10 cellular contexts compared by ENCODE assay signal in the genomic region with DNA sequence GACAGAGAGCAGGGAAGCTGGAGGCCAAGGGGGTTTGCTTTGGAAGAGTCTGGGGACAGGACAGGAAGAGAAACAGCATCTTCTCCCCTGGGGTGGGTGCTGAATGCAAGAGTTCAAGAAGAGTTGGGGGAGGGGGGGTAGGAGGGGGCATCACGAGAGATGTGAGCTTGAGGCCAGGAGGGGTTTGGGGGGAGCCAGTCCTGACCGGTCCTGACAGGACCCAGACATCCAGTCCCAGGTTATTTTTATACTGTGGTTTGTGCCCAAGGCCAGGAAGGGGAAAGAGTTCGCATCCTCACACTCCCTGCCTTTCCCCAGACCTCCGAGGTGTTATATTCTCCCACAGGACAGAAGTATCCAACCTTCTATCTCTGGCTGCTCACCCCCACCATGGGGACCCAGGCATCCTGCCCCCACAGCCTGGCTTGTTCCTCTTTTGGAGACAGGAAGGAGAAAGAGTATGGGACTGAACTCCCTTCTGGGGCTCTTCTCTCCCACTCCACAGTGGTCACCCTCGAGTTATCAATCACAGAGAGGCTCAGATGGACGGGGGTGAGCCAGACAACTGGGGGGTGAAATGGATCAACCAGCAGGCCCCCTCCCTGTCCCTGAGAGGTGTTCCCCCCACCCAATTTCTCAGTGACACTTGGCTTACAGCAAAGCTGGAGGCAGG. TPM values are rescaled to one million over a fixed set of nuclear protein-coding genes. Genes with fewer than 3 reads are reported as not detected.
DNase-seq lines count a peak whose midpoint lies in the region; ATAC-seq and TF ChIP-seq lines count a peak whose summit lies in the region.
"Had no signal": no experiment of that assay in that cellular context is flagged by ENCODE, and none has a peak within 500 bp of the region (broad histone marks: within the 10 kb centered on the region; RNA-seq: fewer than 3 reads in every experiment).

No MANE protein-coding gene starts in this region.

- intact Hi-C loops in IMR-90 (cut with micrococcal nuclease) = loop anchor here (5.0 kb wide), 1 partner anchor 71 kb away; no protein-coding TSS in a partner anchor
- intact Hi-C loops in breast epithelium (cut with DNase I; ENCODE audit: low total_unique reads) = loop anchor here (5.0 kb wide), 1 partner anchor 211 kb away; no protein-coding TSS in a partner anchor

- no peak overlapping the region; the same call in 1 of the 2 replicates for H3K14ac ChIP-seq in IMR-90 (replicated peaks; ENCODE audit: low read depth, low read length)

- H3K23ac ChIP-seq in IMR-90 (ENCODE audit: low read depth, low read length) = peak overlapping the region; percentile 75; the same call in 1 of the 2 replicates

- peaks cover 33% of the 10 kb centered on the region for H4K20me1 ChIP-seq in IMR-90 (ENCODE audit: insufficient read depth, low read length)

- H3K4me2 ChIP-seq in IMR-90 (ENCODE audit: low read depth, low read length) = peak overlapping the region; percentile 93

- no peak overlapping the region for H2BK120ac ChIP-seq in IMR-90 (ENCODE audit: low read depth, low read length)

- peak overlapping the region; percentile 92 for H3K9ac ChIP-seq in IMR-90 (ENCODE audit: low read depth, low read length)

- H3K4ac ChIP-seq in IMR-90 (ENCODE audit: low read depth, low read length) = no peak overlapping the region

- ATAC-seq in IMR-90 (ENCODE audit: low read depth) = no peak
- ATAC-seq in HG02885 (IDR thresholded peaks at IDR 0.05; ENCODE audit: poor library complexity, unreplicated experiment) = no peak

- no peaks in the 10 kb centered on the region for H3K9me1 ChIP-seq in IMR-90 (ENCODE audit: insufficient read depth, low read length)

- no TSS peak for BruUV-seq in IMR-90 (replicated peaks; lab: Mats Ljungman, UMichigan)

- H3K36me3 ChIP-seq in IMR-90 (ENCODE audit: control insufficient read depth, insufficient read depth, low read length) (peaks cover 31% of the 10 kb centered on the region; the same call in 1 of the 2 replicates), breast epithelium (no peaks in the 10 kb centered on the region)

- H3K4me1 ChIP-seq in IMR-90 (ENCODE audit: control insufficient read depth, insufficient read depth, low read length) = peaks cover 16% of the 10 kb centered on the region
- H3K4me1 ChIP-seq in breast epithelium = peaks cover 8 to 14% of the 10 kb centered on the region in 2 donors

- peak overlapping the region; percentile 64 for H2AK5ac ChIP-seq in IMR-90 (ENCODE audit: low read depth, low read length)

- H3K9me3 ChIP-seq in AG04450 (ENCODE audit: control insufficient read depth, insufficient read depth, low read length) (peaks cover 5% of the 10 kb centered on the region; the same call in 1 of the 2 replicates), IMR-90 (ENCODE audit: control insufficient read depth, insufficient read depth, low read length) (no peaks in the 10 kb centered on the region), breast epithelium (no peaks in the 10 kb centered on the region)

- no peak for DNase-seq in AG04450 (ENCODE audit: low read depth, low spot score)
- no peak for DNase-seq in IMR-90
- no peak for DNase-seq in breast epithelium (ENCODE audit: low spot score in 2 of 2)
- DNase-seq in myocyte (ENCODE audit: low read depth) = peak; percentile 61
- no peak for DNase-seq in GM19238 (ENCODE audit: insufficient read length, low spot score)
- no peak for DNase-seq in mesenteric fat pad (ENCODE audit: low spot score)
- no peak for DNase-seq in NCI-H1048 (lab: John Stamatoyannopoulos, UW)
- DNase-seq: activated CD4-positive, CD25-positive, alpha-beta regulatory T cell; kidney glomerular epithelial cell had no signal

- H3K27me3 ChIP-seq in AG04450 (ENCODE audit: control insufficient read depth, insufficient read depth, low read length) = no peaks in the 10 kb centered on the region
- no peaks in the 10 kb centered on the region for H3K27me3 ChIP-seq in IMR-90 (ENCODE audit: control insufficient read depth, insufficient read depth, low read length)
- H3K27me3 ChIP-seq in breast epithelium = no peaks in the 10 kb centered on the region

- CTCF ChIA-PET in AG04450 (lab: Charles Lee) = interaction anchor here (1.4 to 3.4 kb wide), 3 partner anchors 69 to 87 kb away, joined by 3 to 15 read pairs (median 4); no protein-coding TSS in a partner anchor
- CTCF ChIA-PET in IMR-90 (lab: Yijun Ruan, JAX) = interaction anchor here (0.7 kb wide), 1 partner anchor 83 kb away, joined by 4 read pairs; no protein-coding TSS in a partner anchor

- no peak overlapping the region for H2BK20ac ChIP-seq in IMR-90 (ENCODE audit: low read depth, low read length)

- H3K27ac ChIP-seq in AG04450 (ENCODE audit: low read depth, low read length) (no peak overlapping the region), IMR-90 (ENCODE audit: insufficient read depth, low read length) (0 out of 2 replicates have a peak overlapping the region, but pooled peaks have one; percentile 24), breast epithelium (peak overlapping the region; percentile 94 to 95)

- no peak for TF ChIP-seq CTCF in AG04450 (IDR thresholded peaks at IDR 0.05; ENCODE audit: low read depth, low read length)
- TF ChIP-seq CTCF in IMR-90 (conservative IDR thresholded peaks at IDR 0.05; ENCODE audit: low read depth, low read length) = no peak
- TF ChIP-seq CTCF in breast epithelium (IDR thresholded peaks at IDR 0.05) = no peak

- H2BK5ac ChIP-seq in IMR-90 (ENCODE audit: low read depth, low read length, poor library complexity, severe bottlenecking) = no peak overlapping the region

- H4K91ac ChIP-seq in IMR-90 (ENCODE audit: insufficient read depth, low read depth, low read length) = no peak overlapping the region

- no peak overlapping the region for H2BK15ac ChIP-seq in IMR-90 (ENCODE audit: low read depth, low read length)

- peak overlapping the region; percentile 94 for H3K4me3 ChIP-seq in AG04450 (ENCODE audit: low read depth, low read length)
- H3K4me3 ChIP-seq in IMR-90 (ENCODE audit: insufficient read depth, low read depth, low read length) = peak overlapping the region; percentile 91
- peak overlapping the region; percentile 94 to 96 (median 95) for H3K4me3 ChIP-seq in breast epithelium

- no peak overlapping the region for H3K56ac ChIP-seq in IMR-90 (ENCODE audit: extremely low read depth, insufficient read depth, low read length)

- TF ChIP-seq POLR2A in IMR-90 (IDR thresholded peaks at IDR 0.05; ENCODE audit: low read depth, low read length) (no peak), breast epithelium (IDR thresholded peaks at IDR 0.05) (no peak)

- H2AK9ac ChIP-seq in IMR-90 (replicated peaks; ENCODE audit: low read depth, low read length, poor library complexity) = peak overlapping the region; percentile 77

- H4K8ac ChIP-seq in IMR-90 (ENCODE audit: low read depth in 2 of 2, low read length in 2 of 2) = 0 out of 4 replicates have a peak overlapping the region, but pooled peaks of 1 of the 2 experiments have one; percentile 13

- peaks cover 25 to 57% of the 10 kb centered on the region in 2 experiments; a peak in 3 of 4 replicates for H3K79me1 ChIP-seq in IMR-90 (ENCODE audit: low read depth in 1 of 2, low read length in 2 of 2)

- H2AFZ ChIP-seq in IMR-90 (replicated peaks; ENCODE audit: low read length, poor library complexity) = peak overlapping the region; percentile 47

- POLR2A ChIA-PET in AG04450 (lab: Yijun Ruan, JAX) = interaction anchor here (0.7 kb wide), 1 partner anchor 79 kb away, joined by 12 read pairs; no protein-coding TSS in a partner anchor
- POLR2A ChIA-PET in IMR-90 (lab: Charles Lee; ENCODE audit: unreplicated experiment) = no interaction called here

- TF ChIP-seq RAD21 in IMR-90 (IDR thresholded peaks at IDR 0.05; ENCODE audit: low read length) = no peak

- dilution Hi-C loops in IMR-90 (cut with HindIII; ENCODE audit: low sequenced_read_pairs, unreplicated experiment) = no loop called here

- in situ Hi-C loops in IMR-90 (cut with MboI; ENCODE audit: low sequenced_read_pairs) = loop anchor here (10.0 kb wide), 1 partner anchor 199 kb away; a partner anchor contains a TSS

- no peak overlapping the region for H3K18ac ChIP-seq in IMR-90 (ENCODE audit: low read depth, low read length)

- H4K5ac ChIP-seq in IMR-90 (ENCODE audit: low read depth, low read length) = no peak overlapping the region

- no CpG with 5 or more reads among the region's 6 CpGs for WGBS in IMR-90 (ENCODE audit: extremely low coverage in 2 of 2, insufficient read length in 1 of 2), 2 experiments

RNA-seq across cellular contexts. Expression of a gene that starts 2.8 kb away (rescaled TPM):
- 10.2 and 11.3 TPM in 2 replicates for polyA plus RNA-seq in AG04450 (2011; rRNA removed)
- polyA minus RNA-seq in AG04450 (2011; rRNA and poly(A)+ RNA removed) = 9.5 and 10.8 TPM in 2 replicates
- 9.3 and 10.0 TPM in 2 replicates for total RNA-seq in IMR-90 (2012; rRNA removed)
- 29.9 and 32.4 TPM in 2 replicates for polyA plus RNA-seq in IMR-90 (2012; rRNA removed)
- polyA plus RNA-seq in IMR-90 (2012; cell fraction: cytosol; rRNA removed) = 30.1 and 48.3 TPM in 2 replicates
- polyA plus RNA-seq in IMR-90 (2012; cell fraction: nucleus; rRNA removed; ENCODE audit: low replicate concordance) = 39.6 and 90.8 TPM in 2 replicates
- 10 to 100 TPM; 17.0 to 23.7 (median 19.7) TPM for total RNA-seq in breast epithelium
- total RNA-seq in myocyte = 32.9 and 34.6 TPM in 2 replicates
- polyA plus RNA-seq in myocyte (2012) = 24.5 TPM
- 42.4 TPM for total RNA-seq in mesenteric fat pad

RNA-seq across cellular contexts. Expression of a gene that starts 7.5 kb away (rescaled TPM):
- polyA plus RNA-seq in AG04450 (2011; rRNA removed) (0.35 and 0.38 TPM in 2 replicates), IMR-90 (2012; rRNA removed) (1.3 and 1.5 TPM in 2 replicates)
- polyA minus RNA-seq in AG04450 (2011; rRNA and poly(A)+ RNA removed) = 0.14 and 0.17 TPM in 2 replicates
- total RNA-seq in IMR-90 (2012; rRNA removed) (0.18 and 0.28 TPM in 2 replicates), breast epithelium (under 1 TPM; 0.48 to 0.66 (median 0.59) TPM), myocyte (0.05 TPM in 1 of 2 replicates, not detected in the other), mesenteric fat pad (1.2 TPM)
- 0.94 and 1.1 TPM in 2 replicates for polyA plus RNA-seq in IMR-90 (2012; cell fraction: cytosol; rRNA removed)
- polyA plus RNA-seq in IMR-90 (2012; cell fraction: nucleus; rRNA removed; ENCODE audit: low replicate concordance) = 1.8 and 2.7 TPM in 2 replicates
- 0.06 TPM for polyA plus RNA-seq in myocyte (2012)

RNA-seq across cellular contexts. Expression of a gene that starts 12.2 kb away (rescaled TPM):
- 0.76 and 1.3 TPM in 2 replicates for polyA plus RNA-seq in AG04450 (2011; rRNA removed)
- 0.32 and 0.43 TPM in 2 replicates for polyA minus RNA-seq in AG04450 (2011; rRNA and poly(A)+ RNA removed)
- 0.54 and 1.1 TPM in 2 replicates for total RNA-seq in IMR-90 (2012; rRNA removed)
- 1.3 and 2.1 TPM in 2 replicates for polyA plus RNA-seq in IMR-90 (2012; rRNA removed)
- 2.3 and 3.1 TPM in 2 replicates for polyA plus RNA-seq in IMR-90 (2012; cell fraction: cytosol; rRNA removed)
- polyA plus RNA-seq in IMR-90 (2012; cell fraction: nucleus; rRNA removed; ENCODE audit: low replicate concordance) = 8.7 and 10.3 TPM in 2 replicates
- not detected for total RNA-seq in breast epithelium
- total RNA-seq in myocyte = 0.31 and 0.48 TPM in 2 replicates
- polyA plus RNA-seq in myocyte (2012) = 0.55 TPM
- 0.96 TPM for total RNA-seq in mesenteric fat pad

RNA-seq across cellular contexts. Expression of a gene that starts 39.9 kb away (rescaled TPM):
- polyA plus RNA-seq in AG04450 (2011; rRNA removed) (7.5 and 11.8 TPM in 2 replicates), IMR-90 (2012; rRNA removed) (25.5 and 36.7 TPM in 2 replicates)
- polyA minus RNA-seq in AG04450 (2011; rRNA and poly(A)+ RNA removed) = 6.5 and 8.6 TPM in 2 replicates
- total RNA-seq in IMR-90 (2012; rRNA removed) (5.6 and 7.8 TPM in 2 replicates), breast epithelium (10 to 100 TPM; 14.1 to 42.6 (median 32.6) TPM), myocyte (42.2 and 44.3 TPM in 2 replicates), mesenteric fat pad (24.8 TPM)
- 19.4 and 32.1 TPM in 2 replicates for polyA plus RNA-seq in IMR-90 (2012; cell fraction: cytosol; rRNA removed)
- polyA plus RNA-seq in IMR-90 (2012; cell fraction: nucleus; rRNA removed; ENCODE audit: low replicate concordance) = 103 and 138 TPM in 2 replicates
- polyA plus RNA-seq in myocyte (2012) = 27.2 TPM

RNA-seq across cellular contexts. Expression of a gene that starts 46.6 kb away (rescaled TPM):
- 9.1 and 10.1 TPM in 2 replicates for polyA plus RNA-seq in AG04450 (2011; rRNA removed)
- polyA minus RNA-seq in AG04450 (2011; rRNA and poly(A)+ RNA removed) = 15.6 and 19.4 TPM in 2 replicates
- 20.3 and 22.9 TPM in 2 replicates for total RNA-seq in IMR-90 (2012; rRNA removed)
- polyA plus RNA-seq in IMR-90 (2012; rRNA removed) = 17.6 and 18.2 TPM in 2 replicates
- polyA plus RNA-seq in IMR-90 (2012; cell fraction: cytosol; rRNA removed) = 13.7 and 14.6 TPM in 2 replicates
- 23.5 and 26.5 TPM in 2 replicates for polyA plus RNA-seq in IMR-90 (2012; cell fraction: nucleus; rRNA removed; ENCODE audit: low replicate concordance)
- total RNA-seq in breast epithelium = 10 to 100 TPM; 26.5 to 41.4 (median 40.6) TPM
- total RNA-seq in myocyte = 38.1 and 41.3 TPM in 2 replicates
- 42.4 TPM for polyA plus RNA-seq in myocyte (2012)
- total RNA-seq in mesenteric fat pad = 25.9 TPM
